ENCODE assay signal across 14 cellular contexts in the genomic region with DNA sequence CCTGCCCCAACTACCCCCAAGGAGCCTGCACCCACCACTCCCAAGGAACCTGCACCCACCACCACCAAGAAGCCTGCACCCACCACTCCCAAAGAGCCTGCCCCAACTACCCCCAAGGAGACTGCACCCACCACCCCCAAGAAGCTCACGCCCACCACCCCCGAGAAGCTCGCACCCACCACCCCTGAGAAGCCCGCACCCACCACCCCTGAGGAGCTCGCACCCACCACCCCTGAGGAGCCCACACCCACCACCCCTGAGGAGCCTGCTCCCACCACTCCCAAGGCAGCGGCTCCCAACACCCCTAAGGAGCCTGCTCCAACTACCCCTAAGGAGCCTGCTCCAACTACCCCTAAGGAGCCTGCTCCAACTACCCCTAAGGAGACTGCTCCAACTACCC. TPM values are rescaled to one million over a fixed set of nuclear protein-coding genes. Genes with fewer than 3 reads are reported as not detected.
DNase-seq lines count a peak whose midpoint lies in the region; ATAC-seq lines count a peak whose summit lies in the region.
"Had no signal": no experiment of that assay in that cellular context is flagged by ENCODE, and none has a peak within 500 bp of the region (broad histone marks: within the 10 kb centered on the region; RNA-seq: fewer than 3 reads in every experiment).

No MANE protein-coding gene starts in this region.

- CTCF ChIA-PET in activated naive CD4-positive, alpha-beta T cell treated with anti-CD3 and anti-CD28 coated beads for 36 hours (lab: Charles Lee), result interaction anchor here (1.0 to 2.2 kb wide), 4 partner anchors 10 to 67 kb away, joined by 4 to 13 read pairs (median 8); a partner anchor contains a TSS

- intact Hi-C loops in activated naive CD4-positive, alpha-beta T cell treated with anti-CD3 and anti-CD28 coated beads for 36 hours (cut with micrococcal nuclease), result loop anchor here (5.0 to 10.0 kb wide), 3 partner anchors 300 to 1553 kb away; a partner anchor contains a TSS
- intact Hi-C loops in posterior vena cava (cut with DNase I), result no loop called here

- peaks cover 40% of the 10 kb centered on the region for H3K36me3 Mint-ChIP-seq in activated naive CD4-positive, alpha-beta T cell treated with anti-CD3 and anti-CD28 coated beads for 36 hours (ENCODE audit: low read depth)

- ATAC-seq in GM19351 (IDR thresholded peaks at IDR 0.05; ENCODE audit: unreplicated experiment), result no peak

- H3K9me3 Mint-ChIP-seq in activated naive CD4-positive, alpha-beta T cell treated with anti-CD3 and anti-CD28 coated beads for 36 hours, result no peaks in the 10 kb centered on the region

- H3K36me3 ChIP-seq in KOPT-K1 (ENCODE audit: insufficient read depth, low read length), result peaks cover 35% of the 10 kb centered on the region

- H3K9me3 ChIP-seq in KOPT-K1 (ENCODE audit: insufficient read depth, low read length, poor library complexity, severe bottlenecking), result no peaks in the 10 kb centered on the region
- H3K9me3 ChIP-seq: BLaER1 treated with 17β-estradiol and CSF1 and Interleukin-3, amounts not matched to agents 10 nM and 100 nM; Caco-2; HAP-1 had no signal

- peaks cover 54% of the 10 kb centered on the region for H3K4me1 Mint-ChIP-seq in activated naive CD4-positive, alpha-beta T cell treated with anti-CD3 and anti-CD28 coated beads for 36 hours (ENCODE audit: low read depth)

- H3K27me3 Mint-ChIP-seq in activated naive CD4-positive, alpha-beta T cell treated with anti-CD3 and anti-CD28 coated beads for 36 hours (ENCODE audit: low read depth), result no peaks in the 10 kb centered on the region
- H3K27me3 Mint-ChIP-seq: B cell; CD4-positive, alpha-beta T cell had no signal

- peak overlapping the region; percentile 17 for H3K27ac Mint-ChIP-seq in activated naive CD4-positive, alpha-beta T cell treated with anti-CD3 and anti-CD28 coated beads for 36 hours
- H3K27ac Mint-ChIP-seq: B cell had no signal

- no peak for DNase-seq in activated naive CD4-positive, alpha-beta T cell treated with anti-CD3 and anti-CD28 coated beads for 36 hours
- no peak for DNase-seq in activated naive CD4-positive, alpha-beta T cell treated with anti-CD3 and anti-CD28 coated beads, Interleukin-2, amount 50 U/mL, for 16 hours
- peak; percentile 57 for DNase-seq in posterior vena cava (ENCODE audit: low spot score)
- DNase-seq in NCI-H1048 (lab: John Stamatoyannopoulos, UW), result no peak
- DNase-seq: Caco-2; CD4-positive, alpha-beta T cell; GM23248 had no signal

- H3K27ac ChIP-seq in KOPT-K1 (ENCODE audit: low read depth, low read length, poor library complexity, severe bottlenecking), result peak overlapping the region; percentile 82
- H3K27ac ChIP-seq: BLaER1 treated with 17β-estradiol and CSF1 and Interleukin-3, amounts not matched to agents 10 nM and 100 nM; GM23248 had no signal

- H3K4me3 Mint-ChIP-seq in activated naive CD4-positive, alpha-beta T cell treated with anti-CD3 and anti-CD28 coated beads for 36 hours, result no peak overlapping the region
- H3K4me3 Mint-ChIP-seq: B cell; CD4-positive, alpha-beta T cell had no signal

RNA-seq across cellular contexts. Expression of a gene that starts 11.4 kb away (rescaled TPM):
- total RNA-seq in activated naive CD4-positive, alpha-beta T cell treated with anti-CD3 and anti-CD28 coated beads for 36 hours, result 10 to 100 TPM; 83.8 to 86.8 TPM
- total RNA-seq in posterior vena cava, result 10 to 100 TPM in 1 of 2 donors, 1 to 10 TPM in 1; 8.6 to 16.5 TPM
- total RNA-seq: A172, GM23248, H4 had no signal

Comparison
In these comparisons a context has a peak if more than half of its experiments do, and no peak if none do; other contexts are left out.
1. RNA of a gene that starts 11.4 kb away (total RNA-seq): 83.8 to 86.8 TPM in activated naive CD4-positive, alpha-beta T cell treated with anti-CD3 and anti-CD28 coated beads for 36 hours; 8.6 to 16.5 TPM in posterior vena cava; every median in the first group is over 4 times any median in the second.